ENCODE assay signal across 16 cellular contexts in genomic region chrX:5726246-5726645, GRCh38.
DNase-seq lines count a peak whose midpoint lies in the region; ATAC-seq and TF ChIP-seq lines count a peak whose summit lies in the region.
"Had no signal": no experiment of that assay in that cellular context is flagged by ENCODE, and none has a peak within 500 bp of the region (broad histone marks: within the 10 kb centered on the region; RNA-seq: fewer than 3 reads in every experiment).

No MANE protein-coding gene starts in this region.

- H3K36me3 ChIP-seq in MG63 (no peaks in the 10 kb centered on the region), RWPE2 (ENCODE audit: low read depth) (no peaks in the 10 kb centered on the region), mesenchymal stem cell (ENCODE audit: control insufficient read depth in 1 of 2, insufficient read depth in 2 of 2, low read depth in 1 of 2, low read length in 2 of 2) (no peaks in the 10 kb centered on the region), suprapubic skin (no peaks in the 10 kb centered on the region), neuronal stem cell (replicated peaks in 1 of 2; ENCODE audit: control insufficient read depth in 2 of 2, insufficient read depth in 2 of 2, low read length in 2 of 2) (no peaks in the 10 kb centered on the region)
- H3K36me3 ChIP-seq: vagina had no signal

- TF ChIP-seq POLR2A in suprapubic skin (IDR thresholded peaks at IDR 0.05), result no peak

- H3K14ac ChIP-seq in mesenchymal stem cell (ENCODE audit: low read length in 2 of 2) (no peak overlapping the region), neuronal stem cell (ENCODE audit: low read length) (no peak overlapping the region)

- TF ChIP-seq EP300 in suprapubic skin (IDR thresholded peaks at IDR 0.05), result no peak

- no peak overlapping the region for H3K9ac ChIP-seq in mesenchymal stem cell (ENCODE audit: low read length)
- no peak overlapping the region for H3K9ac ChIP-seq in neuronal stem cell (ENCODE audit: low read depth, low read length, poor library complexity)

- H2BK120ac ChIP-seq in mesenchymal stem cell (ENCODE audit: low read depth, low read length) (no peak overlapping the region), neuronal stem cell (ENCODE audit: low read depth, low read length) (no peak overlapping the region)

- H2AK5ac ChIP-seq in mesenchymal stem cell (ENCODE audit: low read length, severe bottlenecking) (no peak overlapping the region), neuronal stem cell (ENCODE audit: low read depth, low read length) (no peak overlapping the region)

- H2AFZ ChIP-seq in mesenchymal stem cell (ENCODE audit: low read depth, low read length), result no peak overlapping the region
- H2AFZ ChIP-seq in neuronal stem cell (ENCODE audit: low read length), result no peak overlapping the region

- H3K18ac ChIP-seq in mesenchymal stem cell (ENCODE audit: low read depth in 1 of 2, low read length in 2 of 2), result no peak overlapping the region
- H3K18ac ChIP-seq in neuronal stem cell (ENCODE audit: low read length), result no peak overlapping the region

- ATAC-seq in RWPE2 (ENCODE audit: low read depth), result peak; percentile 83
- no peak for ATAC-seq in GM19035 (IDR thresholded peaks at IDR 0.05; ENCODE audit: unreplicated experiment)
- no peak for ATAC-seq in HG03457 (IDR thresholded peaks at IDR 0.05; ENCODE audit: unreplicated experiment)

- H2BK5ac ChIP-seq in mesenchymal stem cell (ENCODE audit: low read depth, low read length, poor library complexity, severe bottlenecking) (no peak overlapping the region), neuronal stem cell (ENCODE audit: low read length) (no peak overlapping the region)

- CTCF ChIA-PET in AG04449 (lab: Yijun Ruan, JAX), result no interaction called here

- H3K4me3 ChIP-seq in AG04449 (ENCODE audit: low read depth, low read length), result no peak overlapping the region
- H3K4me3 ChIP-seq in MG63, result no peak overlapping the region
- H3K4me3 ChIP-seq in RWPE2 (ENCODE audit: severe bottlenecking), result no peak overlapping the region
- no peak overlapping the region for H3K4me3 ChIP-seq in mesenchymal stem cell (ENCODE audit: insufficient read depth in 1 of 2, low read depth in 1 of 2, low read length in 2 of 2)
- H3K4me3 ChIP-seq in suprapubic skin, result no peak overlapping the region
- no peak overlapping the region for H3K4me3 ChIP-seq in neuronal stem cell (ENCODE audit: low read length in 2 of 2)
- H3K4me3 ChIP-seq: vagina had no signal

- H3K9me3 ChIP-seq in MG63, result no peaks in the 10 kb centered on the region
- H3K9me3 ChIP-seq in RWPE2 (ENCODE audit: severe bottlenecking), result no peaks in the 10 kb centered on the region
- H3K9me3 ChIP-seq in mesenchymal stem cell (ENCODE audit: control insufficient read depth, low read length), result peaks cover 6% of the 10 kb centered on the region
- no peaks in the 10 kb centered on the region for H3K9me3 ChIP-seq in suprapubic skin
- H3K9me3 ChIP-seq in neuronal stem cell (replicated peaks in 1 of 2; ENCODE audit: control insufficient read depth in 2 of 2, insufficient read depth in 1 of 2, low read depth in 1 of 2, low read length in 2 of 2), result no peaks in the 10 kb centered on the region
- H3K9me3 ChIP-seq: vagina had no signal

- DNase-seq in AG04449 (ENCODE audit: low read depth, low spot score) (peak; percentile 0), MG63 (peak; percentile 0), RWPE2 (ENCODE audit: low spot score) (peak; percentile 45), mesenchymal stem cell (peak; percentile 34), suprapubic skin (ENCODE audit: low spot score in 2 of 2) (no peak), neuronal stem cell (ENCODE audit: low spot score) (no peak)
- DNase-seq: ACHN; activated B cell treated with CpG ODN at 0.5 μM for 24 hours; effector CD8-positive, alpha-beta T cell; NCI-H1417 treated with DMSO at 0.1 percent for 48 hours; NCI-H2171 treated with DMSO at 0.1 percent for 48 hours; SIG-M5; T-helper 2 cell had no signal

- no peak overlapping the region for H3K4ac ChIP-seq in mesenchymal stem cell (ENCODE audit: low read depth in 1 of 2, low read length in 2 of 2)
- no peak overlapping the region for H3K4ac ChIP-seq in neuronal stem cell (ENCODE audit: low read length)

- POLR2A ChIA-PET in AG04449 (lab: Yijun Ruan, JAX), result no interaction called here

- H3K23ac ChIP-seq in mesenchymal stem cell (ENCODE audit: low read length in 2 of 2), result no peak overlapping the region
- H3K23ac ChIP-seq in neuronal stem cell (ENCODE audit: low read depth, low read length, poor library complexity), result no peak overlapping the region

- 66% methylated on average over 4 of the region's 4 CpGs for WGBS in mesenchymal stem cell
- WGBS in suprapubic skin, result 62% methylated on average over 4 of the region's 4 CpGs
- no CpG with 5 or more reads among the region's 4 CpGs for WGBS in neuronal stem cell (ENCODE audit: extremely low coverage in 2 of 2, insufficient read length in 2 of 2, insufficient replicate concordance in 1 of 2), 2 donors

- H2BK15ac ChIP-seq in mesenchymal stem cell (ENCODE audit: low read depth, poor library complexity, severe bottlenecking) (no peak overlapping the region), neuronal stem cell (ENCODE audit: low read length) (no peak overlapping the region)

- TF ChIP-seq CTCF in AG04449 (IDR thresholded peaks at IDR 0.05; ENCODE audit: insufficient read depth, low read length, missing control alignments) (no peak), RWPE2 (IDR thresholded peaks at IDR 0.05; ENCODE audit: poor library complexity, severe bottlenecking) (no peak), suprapubic skin (IDR thresholded peaks at IDR 0.05) (no peak)

- H3K4me1 ChIP-seq in RWPE2 (ENCODE audit: insufficient read depth, poor library complexity, severe bottlenecking) (peaks cover 17% of the 10 kb centered on the region), mesenchymal stem cell (ENCODE audit: control insufficient read depth, insufficient read depth, low read depth, low read length) (no peaks in the 10 kb centered on the region), suprapubic skin (no peaks in the 10 kb centered on the region), neuronal stem cell (ENCODE audit: control insufficient read depth in 2 of 2, insufficient read depth in 1 of 2, low read depth in 1 of 2, low read length in 2 of 2) (no peaks in the 10 kb centered on the region)
- H3K4me1 ChIP-seq: vagina had no signal

- H4K91ac ChIP-seq in mesenchymal stem cell (ENCODE audit: low read length) (no peak overlapping the region), neuronal stem cell (ENCODE audit: low read depth, low read length, poor library complexity) (no peak overlapping the region)

- no peak overlapping the region for H3K4me2 ChIP-seq in mesenchymal stem cell (ENCODE audit: low read length, poor library complexity, severe bottlenecking)
- H3K4me2 ChIP-seq in neuronal stem cell (ENCODE audit: insufficient read depth, low read length, poor library complexity, severe bottlenecking), result no peak overlapping the region

- peak overlapping the region; percentile 90 for H3K27ac ChIP-seq in RWPE2 (ENCODE audit: poor library complexity, severe bottlenecking)
- H3K27ac ChIP-seq in mesenchymal stem cell (ENCODE audit: low read length, poor library complexity, severe bottlenecking), result no peak overlapping the region
- no peak overlapping the region for H3K27ac ChIP-seq in suprapubic skin
- H3K27ac ChIP-seq in neuronal stem cell (replicated peaks; ENCODE audit: low read length), result no peak overlapping the region
- H3K27ac ChIP-seq: vagina had no signal

- H2BK12ac ChIP-seq in mesenchymal stem cell (ENCODE audit: low read length in 2 of 2), result no peak overlapping the region
- H2BK12ac ChIP-seq in neuronal stem cell (ENCODE audit: low read length), result no peak overlapping the region

- no peak overlapping the region for H4K8ac ChIP-seq in mesenchymal stem cell (ENCODE audit: low read length)
- H4K8ac ChIP-seq in neuronal stem cell (ENCODE audit: low read depth, low read length), result no peak overlapping the region

- H3K79me1 ChIP-seq in mesenchymal stem cell (replicated peaks; ENCODE audit: low read length, poor library complexity, severe bottlenecking) (no peaks in the 10 kb centered on the region), neuronal stem cell (ENCODE audit: low read depth, low read length) (no peaks in the 10 kb centered on the region)

- H3K27me3 ChIP-seq in MG63, result no peaks in the 10 kb centered on the region
- H3K27me3 ChIP-seq in RWPE2 (ENCODE audit: insufficient read depth, poor library complexity, severe bottlenecking), result no peaks in the 10 kb centered on the region
- no peaks in the 10 kb centered on the region for H3K27me3 ChIP-seq in mesenchymal stem cell (ENCODE audit: control insufficient read depth in 1 of 2, insufficient read depth in 1 of 2, low read length in 2 of 2)
- no peaks in the 10 kb centered on the region for H3K27me3 ChIP-seq in suprapubic skin
- H3K27me3 ChIP-seq in neuronal stem cell (ENCODE audit: control insufficient read depth in 3 of 3, insufficient read depth in 3 of 3, low read depth in 1 of 3, low read length in 3 of 3), result no peaks in the 10 kb centered on the region
- H3K27me3 ChIP-seq: vagina had no signal

Comparison
In these comparisons a context has a peak if more than half of its experiments do, and no peak if none do; other contexts are left out.
1. DNase-seq: peak in AG04449 (single experiment), MG63 (single experiment), RWPE2 (single experiment) and mesenchymal stem cell (single experiment); none in suprapubic skin (0 of 2) and neuronal stem cell (single experiment).